In genomic region chr4:122150896-122151295, GRCh38 we compare ENCODE assay signal across 9 cellular contexts. TPM values are rescaled to one million over a fixed set of nuclear protein-coding genes. Genes with fewer than 3 reads are reported as not detected.
DNase-seq lines count a peak whose midpoint lies in the region; ATAC-seq and TF ChIP-seq lines count a peak whose summit lies in the region.
"Had no signal": no experiment of that assay in that cellular context is flagged by ENCODE, and none has a peak within 500 bp of the region (broad histone marks: within the 10 kb centered on the region; RNA-seq: fewer than 3 reads in every experiment).

No MANE protein-coding gene starts in this region.

- H3K27me3 ChIP-seq in right lobe of liver (no peaks in the 10 kb centered on the region), prostate gland (replicated peaks; ENCODE audit: insufficient read depth) (no peaks in the 10 kb centered on the region)

- intact Hi-C loops in activated naive CD4-positive, alpha-beta T cell treated with anti-CD3 and anti-CD28 coated beads for 36 hours (cut with micrococcal nuclease): loop anchor here (2.0 to 5.0 kb wide), 4 partner anchors 249 to 454 kb away; partner anchors contain the start of gene ANXA5
- intact Hi-C loops in activated B cell treated with CpG ODN at 0.5 μM for 24 hours (cut with micrococcal nuclease): loop anchor here (5.0 kb wide), 2 partner anchors 199 to 454 kb away; partner anchors contain the start of genes ANXA5 and TRPC3
- intact Hi-C loops in right lobe of liver (cut with DNase I): no loop called here
- intact Hi-C loops in prostate gland (cut with DNase I): no loop called here

- H3K9me3 Mint-ChIP-seq in activated naive CD4-positive, alpha-beta T cell treated with anti-CD3 and anti-CD28 coated beads for 36 hours: no peaks in the 10 kb centered on the region
- H3K9me3 Mint-ChIP-seq in activated B cell treated with CpG ODN at 0.5 μM for 24 hours (no peaks in the 10 kb centered on the region), type B pancreatic cell (peaks cover 3% of the 10 kb centered on the region)

- no peaks in the 10 kb centered on the region for H3K27me3 Mint-ChIP-seq in activated naive CD4-positive, alpha-beta T cell treated with anti-CD3 and anti-CD28 coated beads for 36 hours (ENCODE audit: low read depth)
- H3K27me3 Mint-ChIP-seq in activated B cell treated with CpG ODN at 0.5 μM for 24 hours: peaks cover 5% of the 10 kb centered on the region
- H3K27me3 Mint-ChIP-seq in type B pancreatic cell: no peaks in the 10 kb centered on the region

- no peaks in the 10 kb centered on the region for H3K9me3 ChIP-seq in right lobe of liver
- no peaks in the 10 kb centered on the region for H3K9me3 ChIP-seq in prostate gland

- peaks cover 39% of the 10 kb centered on the region for H3K4me1 Mint-ChIP-seq in activated naive CD4-positive, alpha-beta T cell treated with anti-CD3 and anti-CD28 coated beads for 36 hours (ENCODE audit: low read depth)
- H3K4me1 Mint-ChIP-seq in activated B cell treated with CpG ODN at 0.5 μM for 24 hours (peaks cover 34% of the 10 kb centered on the region), type B pancreatic cell (ENCODE audit: unreplicated experiment) (peaks cover 3% of the 10 kb centered on the region)

- H3K4me1 ChIP-seq in right lobe of liver (peaks cover 0 to 11% (median 0%) of the 10 kb centered on the region in 4 donors), prostate gland (replicated peaks) (no peaks in the 10 kb centered on the region)

- no peak for TF ChIP-seq POLR2A in right lobe of liver (IDR thresholded peaks at IDR 0.05)
- TF ChIP-seq POLR2A in prostate gland (IDR thresholded peaks at IDR 0.05): no peak

- TF ChIP-seq CTCF in activated B cell treated with CpG ODN at 0.5 μM for 24 hours (IDR thresholded peaks at IDR 0.05): no peak
- TF ChIP-seq CTCF in right lobe of liver (IDR thresholded peaks at IDR 0.05): no peak
- no peak for TF ChIP-seq CTCF in type B pancreatic cell (conservative IDR thresholded peaks at IDR 0.05)
- no peak for TF ChIP-seq CTCF in prostate gland (IDR thresholded peaks at IDR 0.05)

- H3K36me3 Mint-ChIP-seq in activated naive CD4-positive, alpha-beta T cell treated with anti-CD3 and anti-CD28 coated beads for 36 hours (ENCODE audit: low read depth): peaks cover 7% of the 10 kb centered on the region
- H3K36me3 Mint-ChIP-seq in activated B cell treated with CpG ODN at 0.5 μM for 24 hours (ENCODE audit: low read depth) (peaks cover 11% of the 10 kb centered on the region), type B pancreatic cell (peaks cover 5% of the 10 kb centered on the region)

- H3K36me3 ChIP-seq in right lobe of liver (no peaks in the 10 kb centered on the region), prostate gland (no peaks in the 10 kb centered on the region)

- H3K4me3 Mint-ChIP-seq in activated naive CD4-positive, alpha-beta T cell treated with anti-CD3 and anti-CD28 coated beads for 36 hours: peak overlapping the region; percentile 95
- H3K4me3 Mint-ChIP-seq in activated B cell treated with CpG ODN at 0.5 μM for 24 hours: peak overlapping the region; percentile 97
- no peak overlapping the region for H3K4me3 Mint-ChIP-seq in type B pancreatic cell

- POLR2A ChIA-PET in activated B cell treated with CpG ODN at 0.5 μM for 24 hours (lab: Charles Lee): interaction anchor here (1.1 kb wide), 2 partner anchors 11 to 327 kb away, joined by 4 read pairs; partner anchors contain the start of gene CCNA2

- 66% methylated on average over 3 of the region's 3 CpGs for WGBS in right lobe of liver (ENCODE audit: insufficient coverage, low coverage, low lambda C conversion rate, missing lambda C conversion rate)
- WGBS in prostate gland: 81% methylated on average over 3 of the region's 3 CpGs

- H3K27ac ChIP-seq in right lobe of liver (peak overlapping the region in 2 of 3 donors; percentile 79 to 83), prostate gland (peak overlapping the region in 1 of 2 donors; percentile 91)
- H3K27ac ChIP-seq: SK-N-MC had no signal

- CTCF ChIA-PET in activated naive CD4-positive, alpha-beta T cell treated with anti-CD3 and anti-CD28 coated beads for 36 hours (lab: Charles Lee): interaction anchor here (0.6 kb wide), 1 partner anchor 986 kb away, joined by 3 read pairs; no protein-coding TSS in a partner anchor
- CTCF ChIA-PET in activated B cell treated with CpG ODN at 0.5 μM for 24 hours (lab: Charles Lee): no interaction called here

- ATAC-seq in activated B cell treated with CpG ODN at 0.5 μM for 24 hours (ENCODE audit: low read depth): no peak
- peak in 2 of 4 donors; percentile 2 to 3 for ATAC-seq in right lobe of liver

- peak overlapping the region; percentile 96 for H3K27ac Mint-ChIP-seq in activated naive CD4-positive, alpha-beta T cell treated with anti-CD3 and anti-CD28 coated beads for 36 hours
- H3K27ac Mint-ChIP-seq in activated B cell treated with CpG ODN at 0.5 μM for 24 hours (peak overlapping the region; percentile 97), type B pancreatic cell (peak overlapping the region; percentile 99)

- no peak for DNase-seq in activated naive CD4-positive, alpha-beta T cell treated with anti-CD3 and anti-CD28 coated beads for 36 hours
- DNase-seq in activated naive CD4-positive, alpha-beta T cell treated with anti-CD3 and anti-CD28 coated beads, Interleukin-2, amount 50 U/mL, for 16 hours: no peak
- DNase-seq in activated B cell treated with CpG ODN at 0.5 μM for 24 hours (no peak), right lobe of liver (no peak), type B pancreatic cell (ENCODE audit: extremely low spot score, unreplicated experiment) (no peak), amygdala (lab: John Stamatoyannopoulos, UW) (no peak), prostate gland (ENCODE audit: low spot score) (no peak), AG08395 (ENCODE audit: low spot score) (no peak)

- H3K4me3 ChIP-seq in right lobe of liver: no peak overlapping the region
- H3K4me3 ChIP-seq in prostate gland: no peak overlapping the region

RNA-seq across cellular contexts. Expression of gene BLTP1, which starts 1.2 kb away (rescaled TPM):
- 10 to 100 TPM; 20.5 to 23.6 TPM for total RNA-seq in activated naive CD4-positive, alpha-beta T cell treated with anti-CD3 and anti-CD28 coated beads for 36 hours
- total RNA-seq in activated B cell treated with CpG ODN at 0.5 μM for 24 hours (39.1 and 44.4 TPM in 2 replicates), right lobe of liver (10 to 100 TPM; 29.1 to 42.1 (median 36.9) TPM), type B pancreatic cell (ENCODE audit: low replicate concordance) (41.2 and 46.9 TPM in 2 replicates), prostate gland (100 to 1,000 TPM in 1 of 2 donors, 10 to 100 TPM in 1; 53.6 to 116 TPM)

Comparison
In these comparisons a context has a peak if more than half of its experiments do, and no peak if none do; other contexts are left out.
1. intact Hi-C loops: an anchor here in activated naive CD4-positive, alpha-beta T cell treated with anti-CD3 and anti-CD28 coated beads for 36 hours (2.0 to 5.0 kb wide) and activated B cell treated with CpG ODN at 0.5 μM for 24 hours (5.0 kb wide); none called in right lobe of liver and prostate gland.